In genomic region chr7:129530881-129531391, GRCh38 we compare ENCODE assay signal across 8 cellular contexts. TPM values are rescaled to one million over a fixed set of nuclear protein-coding genes. Genes with fewer than 3 reads are reported as not detected.
DNase-seq lines count a peak whose midpoint lies in the region; ATAC-seq and TF ChIP-seq lines count a peak whose summit lies in the region.

No MANE protein-coding gene starts in this region.

- no peaks in the 10 kb centered on the region for H4K20me1 ChIP-seq in HCT116 (ENCODE audit: insufficient read depth)

- peak overlapping the region; percentile 84 for H2AFZ ChIP-seq in HCT116 (ENCODE audit: low read depth, low read length, poor library complexity, severe bottlenecking)

- H3K4me1 ChIP-seq in HCT116 (ENCODE audit: control insufficient read depth in 1 of 2, insufficient read depth in 2 of 2, low read length in 2 of 2) = peaks cover 11 to 28% of the 10 kb centered on the region in 2 experiments

- peak overlapping the region; percentile 38; the same call in 1 of the 2 replicates for H3K27ac ChIP-seq in HCT116 (ENCODE audit: low read depth, low read length)

- RAD21 ChIA-PET in HCT116 (lab: Charles Lee; ENCODE audit: low non-redundant PET in 1 of 2, low total read pairs in 2 of 2, uncharacterized antibody in 2 of 2, unreplicated experiment in 2 of 2) = no interaction called here

- BruUV-seq in HCT116 (replicated peaks; lab: Mats Ljungman, UMichigan) = no TSS peak

- H3K36me3 ChIP-seq in HCT116 (ENCODE audit: control insufficient read depth in 1 of 2, insufficient read depth in 2 of 2, low read length in 2 of 2) = no peaks in the 10 kb centered on the region

- intact Hi-C loops in HCT116 (cut with micrococcal nuclease) = no loop called here

- H3K79me2 ChIP-seq in HCT116 (ENCODE audit: insufficient read depth, low read length) = no peaks in the 10 kb centered on the region

- peak overlapping the region in 1 of 2 experiments; percentile 10; a peak in 1 of 4 replicates for H3K4me3 ChIP-seq in HCT116 (replicated peaks in 1 of 2; ENCODE audit: low read depth in 1 of 2, low read length in 2 of 2)

- peak; percentile 72 for DNase-seq in HCT116 (ENCODE audit: low read depth, low spot score)
- peak; percentile 66 for DNase-seq in activated CD4-positive, alpha-beta T cell treated with anti-CD3 and anti-CD28 coated beads for 48 hours
- DNase-seq in stimulated activated CD4-positive, alpha-beta T cell treated with anti-CD3 and anti-CD28 coated beads, Interleukin-2, amount 100 ng/mL, for 48 hours = peak; percentile 23 to 27
- DNase-seq in globus pallidus (ENCODE audit: low spot score) = no peak
- DNase-seq in iPS-NIHi7 (ENCODE audit: extremely low spot score) = no peak
- no peak for DNase-seq in effector CD4-positive, alpha-beta T cell

- POLR2A ChIA-PET in HCT116 (lab: Charles Lee) = no interaction called here

- 0 out of 2 replicates have a peak overlapping the region, but pooled peaks have one; percentile 21 for H3K9ac ChIP-seq in HCT116 (ENCODE audit: low read length)

- CTCF ChIA-PET in HCT116 (lab: Charles Lee) = no interaction called here

- H3K9me2 ChIP-seq in HCT116 (ENCODE audit: insufficient read depth) = no peaks in the 10 kb centered on the region

- peak overlapping the region; percentile 59 for H3K4me2 ChIP-seq in HCT116 (ENCODE audit: low read length)

- no peak for TF ChIP-seq POLR2A in HCT116 (IDR thresholded peaks at IDR 0.05; ENCODE audit: borderline replicate concordance, extremely low read depth, insufficient read depth, insufficient read length)

- H3K27me3 ChIP-seq in HCT116 (ENCODE audit: insufficient read depth, low read length) = no peaks in the 10 kb centered on the region

- ATAC-seq in HCT116 (peak; percentile 83), esophagus mucosa (peak; percentile 94), GM21737 (IDR thresholded peaks at IDR 0.05; ENCODE audit: unreplicated experiment) (no peak)

- TF ChIP-seq CTCF in HCT116 (IDR thresholded peaks at IDR 0.05 in 2 of 3, conservative IDR thresholded peaks at IDR 0.05 in 1 of 3; ENCODE audit: borderline replicate concordance in 1 of 3, insufficient read depth in 1 of 3, low read depth in 2 of 3, low read length in 2 of 3) = no peak

- TF ChIP-seq RAD21 in HCT116 (IDR thresholded peaks at IDR 0.05; ENCODE audit: low read depth) = 0 out of 2 replicates have a peak, but pooled peaks have one; percentile 6

- H3K9me3 ChIP-seq in HCT116 (ENCODE audit: control insufficient read depth in 1 of 2, insufficient read depth in 1 of 2, low read depth in 1 of 2, low read length in 2 of 2) = no peaks in the 10 kb centered on the region

TF ChIP-seq in HCT116, 20 proteins besides CTCF, POLR2A, EP300 and RAD21:
- TF ChIP-seq CEBPB (IDR thresholded peaks at IDR 0.05; ENCODE audit: low read depth) (peak; percentile 56), CBX3 (IDR thresholded peaks at IDR 0.05; ENCODE audit: low read depth) (peak; percentile 83; the same call in 1 of the 2 replicates), ELF1 (IDR thresholded peaks at IDR 0.05; ENCODE audit: borderline replicate concordance, low read depth) (no peak), EZH2phosphoT487 (IDR thresholded peaks at IDR 0.05; ENCODE audit: borderline replicate concordance) (no peak), SP1 (IDR thresholded peaks at IDR 0.05; ENCODE audit: low read depth) (peak; percentile 77), JUND (IDR thresholded peaks at IDR 0.05) (peak; percentile 90), SRF (IDR thresholded peaks at IDR 0.05; ENCODE audit: low read depth) (peak; percentile 70; the same call in 1 of the 2 replicates), EGR1 (IDR thresholded peaks at IDR 0.05; ENCODE audit: low read depth) (no peak), FOSL1 (IDR thresholded peaks at IDR 0.05; ENCODE audit: low read depth) (peak; percentile 93)
- TF ChIP-seq, protein P1, sequence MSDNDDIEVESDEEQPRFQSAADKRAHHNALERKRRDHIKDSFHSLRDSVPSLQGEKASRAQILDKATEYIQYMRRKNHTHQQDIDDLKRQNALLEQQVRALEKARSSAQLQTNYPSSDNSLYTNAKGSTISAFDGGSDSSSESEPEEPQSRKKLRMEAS (IDR thresholded peaks at IDR 0.05) = peak; percentile 55

RNA-seq across cellular contexts. Expression of gene SMKR1, which starts 28.6 kb away (rescaled TPM):
- total RNA-seq in HCT116 (2021; ENCODE audit: unreplicated experiment) (8.9 TPM), esophagus mucosa (not detected)
- 5.8 and 5.9 TPM in 2 replicates for polyA plus RNA-seq in HCT116 (2012)

Comparison
In these comparisons a context has a peak if more than half of its experiments do, and no peak if none do; other contexts are left out.
1. DNase-seq: peak in HCT116 (single experiment), activated CD4-positive, alpha-beta T cell treated with anti-CD3 and anti-CD28 coated beads for 48 hours (single experiment) and stimulated activated CD4-positive, alpha-beta T cell treated with anti-CD3 and anti-CD28 coated beads, Interleukin-2, amount 100 ng/mL, for 48 hours (2 of 2); none in globus pallidus (single experiment), iPS-NIHi7 (single experiment) and effector CD4-positive, alpha-beta T cell (single experiment).